ENCODE assay signal across 8 cellular contexts in genomic region chr10:24383681-24384106, GRCh38.
DNase-seq lines count a peak whose midpoint lies in the region; ATAC-seq and TF ChIP-seq lines count a peak whose summit lies in the region.

No MANE protein-coding gene starts in this region.

- no peaks in the 10 kb centered on the region for H3K27me3 ChIP-seq in OCI-LY1 (ENCODE audit: insufficient read depth, low read length)

- H3K9me3 ChIP-seq in OCI-LY1 (ENCODE audit: low read length) = no peaks in the 10 kb centered on the region

- no peaks in the 10 kb centered on the region for H3K79me2 ChIP-seq in OCI-LY1 (ENCODE audit: insufficient read depth, low read length)

- H3K27ac ChIP-seq in OCI-LY1 (ENCODE audit: low read depth, low read length, poor library complexity, severe bottlenecking) = no peak overlapping the region

- H4K20me1 ChIP-seq in OCI-LY1 (ENCODE audit: insufficient read depth, low read length) = no peaks in the 10 kb centered on the region

- DNase-seq in NCI-H1417 (lab: John Stamatoyannopoulos, UW) (peak in 2 of 3 experiments; percentile 1 to 86), NCI-H1417 treated with DMSO at 0.1 percent for 48 hours (lab: John Stamatoyannopoulos, UW) (no peak), cerebellar cortex (ENCODE audit: low spot score) (peak; percentile 24), left lobe of liver (ENCODE audit: low spot score) (peak; percentile 62)
- DNase-seq in stimulated activated CD8-positive, alpha-beta memory T cell treated with anti-CD3 and anti-CD28 coated beads, Interleukin-7, amount 100 ng/mL, for 48 hours (ENCODE audit: extremely low read depth in 1 of 2, low read depth in 1 of 2) = peak; percentile 16 to 35

- no peak overlapping the region for H3K4me2 ChIP-seq in OCI-LY1 (ENCODE audit: low read length)

- no peaks in the 10 kb centered on the region for H3K36me3 ChIP-seq in OCI-LY1 (ENCODE audit: insufficient read depth, low read length)

- H3K4me1 ChIP-seq in OCI-LY1 (ENCODE audit: insufficient read depth, low read length, severe bottlenecking) = no peaks in the 10 kb centered on the region

- H3K9me2 ChIP-seq in OCI-LY1 (ENCODE audit: low read depth, low read length) = no peaks in the 10 kb centered on the region

- ATAC-seq in GM19452 (IDR thresholded peaks at IDR 0.05; ENCODE audit: unreplicated experiment) (peak; percentile 89), HG03432 (IDR thresholded peaks at IDR 0.05; ENCODE audit: unreplicated experiment) (peak; percentile 84), left lobe of liver (peak; percentile 55)

- no peak overlapping the region for H3K4me3 ChIP-seq in OCI-LY1 (ENCODE audit: low read depth, low read length, poor library complexity, severe bottlenecking)

- H3K9ac ChIP-seq in OCI-LY1 (ENCODE audit: low read length) = no peak overlapping the region

- peak; percentile 38 for TF ChIP-seq CTCF in OCI-LY1 (IDR thresholded peaks at IDR 0.05; ENCODE audit: low read length)

- H3F3A ChIP-seq in OCI-LY1 (ENCODE audit: insufficient read depth, low read length) = no peaks in the 10 kb centered on the region

- H2AFZ ChIP-seq in OCI-LY1 (ENCODE audit: low read length) = no peak overlapping the region
